8 cellular contexts compared by ENCODE assay signal in the genomic region with DNA sequence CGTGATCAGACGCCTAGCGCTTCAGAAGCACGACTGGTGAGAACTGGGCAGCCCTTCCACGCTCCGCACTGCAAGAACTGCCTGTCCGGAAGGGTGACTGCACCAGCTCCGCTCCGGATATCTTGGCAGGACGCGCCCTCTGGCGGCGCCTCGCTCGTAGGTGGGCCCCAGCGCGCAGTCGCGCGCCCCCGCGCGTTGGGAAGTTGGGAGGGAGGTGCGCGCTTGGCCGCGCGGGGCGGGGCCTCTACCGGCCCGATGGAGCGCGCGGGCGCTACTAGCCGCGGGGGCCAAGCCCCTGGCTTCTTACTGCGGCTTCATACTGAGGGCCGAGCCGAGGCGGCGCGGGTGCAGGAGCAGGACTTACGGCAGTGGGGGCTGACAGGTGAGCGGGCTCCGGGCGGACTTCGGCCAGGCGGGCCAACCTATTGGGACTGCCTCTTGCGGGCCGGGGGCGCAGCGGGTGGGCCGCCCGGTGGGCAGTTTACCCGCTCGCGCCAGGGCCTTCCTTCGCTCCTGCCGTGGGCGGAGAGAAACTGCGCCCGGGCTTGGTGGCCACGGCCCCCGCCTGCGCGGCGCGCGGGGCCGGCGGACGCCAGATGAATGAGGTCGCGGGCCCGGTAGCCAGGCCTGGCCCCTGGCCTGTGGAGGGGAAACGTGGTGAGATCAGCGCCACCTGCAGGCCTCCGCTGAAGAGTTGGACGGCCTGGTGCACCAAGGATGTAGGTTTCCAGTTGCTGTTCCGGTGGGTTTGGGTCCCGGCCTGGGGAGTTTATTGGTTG. TPM values are rescaled to one million over a fixed set of nuclear protein-coding genes. Genes with fewer than 3 reads are reported as not detected.
DNase-seq lines count a peak whose midpoint lies in the region; TF ChIP-seq lines count a peak whose summit lies in the region.

TSS of gene CHD1L (plus strand) at position 236 of the 779 bp plus-strand sequence. CDS start at position 256, 20 bp downstream.

- DNase-seq in GM06990 (ENCODE audit: extremely low read depth, insufficient read length): peak; percentile 96
- DNase-seq in HFF-Myc (ENCODE audit: extremely low read depth, low read depth): peak; percentile 85
- DNase-seq in MV-4-11 (lab: John Stamatoyannopoulos, UW): peak; percentile 92
- DNase-seq in SK-MEL-5 (ENCODE audit: low read depth, low spot score): peak; percentile 98
- DNase-seq in activated naive CD4-positive, alpha-beta T cell treated with anti-CD3 and anti-CD28 coated beads for 36 hours: peak; percentile 96
- DNase-seq in germinal center (ENCODE audit: low spot score): peak; percentile 92
- DNase-seq in nucleus accumbens (lab: John Stamatoyannopoulos, UW): peak in 55 of 56 donors; percentile 47 to 97 (median 88)
- peak; percentile 95 to 96 for DNase-seq in suprapubic skin (ENCODE audit: low spot score in 2 of 2)

- in situ Hi-C loops in SK-MEL-5 (cut with HindIII; ENCODE audit: low pct_unique_long_range_greater_than_20kb, low sequenced_read_pairs): no loop called here

- peak within 1 kb of the TSS; percentile 75 for H3K4me3 ChIP-seq in GM06990 (replicated peaks; ENCODE audit: low read depth, low read length)
- peak within 1 kb of the TSS; percentile 81 for H3K4me3 ChIP-seq in HFF-Myc (replicated peaks; ENCODE audit: low read depth, low read length)
- peak within 1 kb of the TSS; percentile 97 for H3K4me3 ChIP-seq in suprapubic skin

- no peaks in the 10 kb centered on the region for H3K36me3 ChIP-seq in GM06990 (ENCODE audit: control insufficient read depth, insufficient read depth, low read length)
- no peaks in the 10 kb centered on the region for H3K36me3 ChIP-seq in suprapubic skin

- TF ChIP-seq CTCF in GM06990 (IDR thresholded peaks at IDR 0.05; ENCODE audit: insufficient read depth, low read length, poor library complexity, severe bottlenecking): peak; percentile 87
- TF ChIP-seq CTCF in HFF-Myc (IDR thresholded peaks at IDR 0.05; ENCODE audit: low read depth, low read length, missing control alignments): peak; percentile 90
- TF ChIP-seq CTCF in suprapubic skin (IDR thresholded peaks at IDR 0.05): peak; percentile 72 to 81

- no peak for TF ChIP-seq EP300 in suprapubic skin (IDR thresholded peaks at IDR 0.05)

- H3K27me3 ChIP-seq in GM06990 (replicated peaks; ENCODE audit: control insufficient read depth, insufficient read depth, low read length) (no peaks in the 10 kb centered on the region), suprapubic skin (no peaks in the 10 kb centered on the region)

- no peaks in the 10 kb centered on the region for H3K9me3 Mint-ChIP-seq in activated naive CD4-positive, alpha-beta T cell treated with anti-CD3 and anti-CD28 coated beads for 36 hours

- 0% methylated on average over 25 of the region's 82 CpGs for WGBS in suprapubic skin

- H3K27ac Mint-ChIP-seq in activated naive CD4-positive, alpha-beta T cell treated with anti-CD3 and anti-CD28 coated beads for 36 hours: peak within 1 kb of the TSS; percentile 39

- no peaks in the 10 kb centered on the region for H3K27me3 Mint-ChIP-seq in activated naive CD4-positive, alpha-beta T cell treated with anti-CD3 and anti-CD28 coated beads for 36 hours (ENCODE audit: low read depth)

- H3K4me1 Mint-ChIP-seq in activated naive CD4-positive, alpha-beta T cell treated with anti-CD3 and anti-CD28 coated beads for 36 hours (ENCODE audit: low read depth): peaks cover 35% of the 10 kb centered on the region

- peaks cover 8% of the 10 kb centered on the region for H3K36me3 Mint-ChIP-seq in activated naive CD4-positive, alpha-beta T cell treated with anti-CD3 and anti-CD28 coated beads for 36 hours (ENCODE audit: low read depth)

- intact Hi-C loops in activated naive CD4-positive, alpha-beta T cell treated with anti-CD3 and anti-CD28 coated beads for 36 hours (cut with micrococcal nuclease): loop anchor here (1.0 to 2.0 kb wide), 4 partner anchors 17 to 170 kb away; partner anchors contain the start of genes FMO5 and PRKAB2

- CTCF ChIA-PET in activated naive CD4-positive, alpha-beta T cell treated with anti-CD3 and anti-CD28 coated beads for 36 hours (lab: Charles Lee): interaction anchor here (0.6 to 3.7 kb wide), 15 partner anchors 10 to 189 kb away, joined by 3 to 39 read pairs (median 4); partner anchors contain the start of gene PRKAB2

- peak within 1 kb of the TSS; percentile 95 for H3K27ac ChIP-seq in suprapubic skin

- peaks cover 26% of the 10 kb centered on the region for H3K4me1 ChIP-seq in suprapubic skin

- no peaks in the 10 kb centered on the region for H3K9me3 ChIP-seq in suprapubic skin

- peak within 1 kb of the TSS; percentile 85 for H3K4me3 Mint-ChIP-seq in activated naive CD4-positive, alpha-beta T cell treated with anti-CD3 and anti-CD28 coated beads for 36 hours

- peak in 1 of 2 donors; percentile 15 for TF ChIP-seq POLR2A in suprapubic skin (IDR thresholded peaks at IDR 0.05)

RNA-seq across cellular contexts. Expression of gene CHD1L, which starts in this region (rescaled TPM):
- total RNA-seq in SK-MEL-5 (2014; rRNA removed; shearing (Covaris generic)): 112 and 113 TPM in 2 replicates
- polyA plus RNA-seq in SK-MEL-5 (2015; cell fraction: cytosol; rRNA removed): 66.1 and 84.2 TPM in 2 replicates
- polyA plus RNA-seq in SK-MEL-5 (2015; cell fraction: nucleus; rRNA removed): 230 and 284 TPM in 2 replicates
- total RNA-seq in activated naive CD4-positive, alpha-beta T cell treated with anti-CD3 and anti-CD28 coated beads for 36 hours: 10 to 100 TPM; 54.8 to 56.8 TPM
- total RNA-seq in suprapubic skin: 10 to 100 TPM; 17.6 to 20.9 (median 18.4) TPM

Comparison
In these comparisons a context has a peak if more than half of its experiments do, and no peak if none do; other contexts are left out.
1. Peak in every context shown above with its lines: DNase-seq, H3K4me3 ChIP-seq and H3K27ac ChIP-seq.